8 cellular contexts compared by ENCODE assay signal in the genomic region with DNA sequence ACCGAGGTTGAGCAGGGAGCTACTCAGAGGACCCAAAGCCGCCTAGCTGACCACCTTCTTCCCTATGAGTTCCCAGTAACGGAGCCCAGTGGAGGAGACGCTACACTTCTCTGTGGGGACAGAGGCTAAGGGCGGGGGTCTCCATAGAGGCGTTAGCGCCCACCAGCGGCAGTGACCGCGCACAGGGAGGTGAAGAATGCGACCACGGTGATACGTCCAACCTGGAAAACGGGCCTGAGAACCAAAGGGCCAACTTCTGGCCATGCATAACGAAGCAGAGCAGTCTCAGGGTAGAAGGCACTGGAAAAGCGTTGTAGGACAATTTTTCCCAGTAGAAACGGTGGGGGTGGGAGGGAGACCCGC. TPM values are rescaled to one million over a fixed set of nuclear protein-coding genes. Genes with fewer than 3 reads are reported as not detected.
DNase-seq lines count a peak whose midpoint lies in the region; ATAC-seq lines count a peak whose summit lies in the region.

No MANE protein-coding gene starts in this region.

- H3K4me3 ChIP-seq in Jurkat, Clone E6-1 (ENCODE audit: low read length): peak overlapping the region; percentile 41
- H3K4me3 ChIP-seq in duodenal mucosa (ENCODE audit: low read depth in 1 of 2, low read length in 2 of 2): peak overlapping the region; percentile 61 to 81
- H3K4me3 ChIP-seq in neuronal stem cell (ENCODE audit: low read length in 2 of 2): peak overlapping the region; percentile 60 to 82

- peak overlapping the region; percentile 84 for H2AFZ ChIP-seq in neuronal stem cell (ENCODE audit: low read length)

- peaks cover 0 to 13% of the 10 kb centered on the region in 2 donors for H3K27me3 ChIP-seq in duodenal mucosa (ENCODE audit: control insufficient read depth in 1 of 2, insufficient read depth in 2 of 2, low read length in 2 of 2)
- H3K27me3 ChIP-seq in neuronal stem cell (ENCODE audit: control insufficient read depth in 3 of 3, insufficient read depth in 3 of 3, low read depth in 1 of 3, low read length in 3 of 3): peaks cover 0 to 21% (median 0%) of the 10 kb centered on the region in 3 experiments

- ATAC-seq in GM18907 (IDR thresholded peaks at IDR 0.05; ENCODE audit: unreplicated experiment): peak; percentile 11

- peak overlapping the region in 1 of 2 donors; percentile 16 for H3K9ac ChIP-seq in duodenal mucosa (ENCODE audit: low read depth in 1 of 2, low read length in 2 of 2)
- H3K9ac ChIP-seq in neuronal stem cell (ENCODE audit: low read depth, low read length, poor library complexity): peak overlapping the region; percentile 90

- WGBS in neuronal stem cell (ENCODE audit: extremely low coverage in 2 of 2, insufficient read length in 2 of 2, insufficient replicate concordance in 1 of 2), 2 donors: no CpG with 5 or more reads among the region's 18 CpGs

- H3K36me3 ChIP-seq in duodenal mucosa (ENCODE audit: control insufficient read depth in 1 of 2, insufficient read depth in 2 of 2, low read length in 2 of 2) (no peaks in the 10 kb centered on the region), neuronal stem cell (replicated peaks in 1 of 2; ENCODE audit: control insufficient read depth in 2 of 2, insufficient read depth in 2 of 2, low read length in 2 of 2) (peaks cover 2 to 9% of the 10 kb centered on the region in 2 donors)

- H4K91ac ChIP-seq in neuronal stem cell (ENCODE audit: low read depth, low read length, poor library complexity): no peak overlapping the region

- no peak overlapping the region for H3K27ac ChIP-seq in duodenal mucosa (ENCODE audit: low read depth, low read length)
- H3K27ac ChIP-seq in neuronal stem cell (replicated peaks; ENCODE audit: low read length): peak overlapping the region; percentile 48

- H3K4me1 ChIP-seq in duodenal mucosa (ENCODE audit: control insufficient read depth in 1 of 2, insufficient read depth in 2 of 2, low read length in 2 of 2) (peaks cover 12 to 27% of the 10 kb centered on the region in 2 donors), neuronal stem cell (ENCODE audit: control insufficient read depth in 2 of 2, insufficient read depth in 1 of 2, low read depth in 1 of 2, low read length in 2 of 2) (peaks cover 6 to 10% of the 10 kb centered on the region in 2 donors)

- H2BK120ac ChIP-seq in neuronal stem cell (ENCODE audit: low read depth, low read length): no peak overlapping the region

- peak overlapping the region; percentile 85 for H3K23ac ChIP-seq in neuronal stem cell (ENCODE audit: low read depth, low read length, poor library complexity)

- H3K9me3 ChIP-seq in duodenal mucosa (ENCODE audit: control insufficient read depth in 1 of 2, low read length in 2 of 2): no peaks in the 10 kb centered on the region
- H3K9me3 ChIP-seq in neuronal stem cell (replicated peaks in 1 of 2; ENCODE audit: control insufficient read depth in 2 of 2, insufficient read depth in 1 of 2, low read depth in 1 of 2, low read length in 2 of 2): no peaks in the 10 kb centered on the region

- no peak overlapping the region for H4K8ac ChIP-seq in neuronal stem cell (ENCODE audit: low read depth, low read length)

- no peak overlapping the region for H3K4ac ChIP-seq in neuronal stem cell (ENCODE audit: low read length)

- H3K14ac ChIP-seq in neuronal stem cell (ENCODE audit: low read length): no peak overlapping the region

- peak overlapping the region; percentile 52 for H2BK12ac ChIP-seq in neuronal stem cell (ENCODE audit: low read length)

- no peak overlapping the region for H2BK5ac ChIP-seq in neuronal stem cell (ENCODE audit: low read length)

- H3K79me1 ChIP-seq in neuronal stem cell (ENCODE audit: low read depth, low read length): peaks cover 9% of the 10 kb centered on the region

- H3K4me2 ChIP-seq in neuronal stem cell (ENCODE audit: insufficient read depth, low read length, poor library complexity, severe bottlenecking): peak overlapping the region; percentile 72

- H3K18ac ChIP-seq in neuronal stem cell (ENCODE audit: low read length): peak overlapping the region; percentile 80

- DNase-seq in Jurkat, Clone E6-1 (ENCODE audit: low read depth, low spot score): no peak
- DNase-seq in neuronal stem cell (ENCODE audit: low spot score) (no peak), retina (no peak), SIG-M5 (lab: John Stamatoyannopoulos, UW) (no peak), NCI-H1436 treated with DMSO at 0.1 percent for 48 hours (lab: John Stamatoyannopoulos, UW) (no peak), kidney tubule cell (ENCODE audit: low spot score) (no peak)

- no peak overlapping the region for H2AK5ac ChIP-seq in neuronal stem cell (ENCODE audit: low read depth, low read length)

- peak overlapping the region; percentile 31 for H2BK15ac ChIP-seq in neuronal stem cell (ENCODE audit: low read length)

RNA-seq across cellular contexts. Expression of a gene that starts 0.4 kb away (rescaled TPM):
- 24.4 TPM for polyA plus RNA-seq in Jurkat, Clone E6-1 (2012; ENCODE audit: insufficient read depth, insufficient read length)
- 18.8 TPM for polyA plus RNA-seq in neuronal stem cell (2013, experiment 1 of 2)
- 18.5 TPM for polyA plus RNA-seq in neuronal stem cell (2013, experiment 2 of 2)
